ENCODE assay signal across 8 cellular contexts in genomic region chr10:24722131-24722675, GRCh38. TPM values are rescaled to one million over a fixed set of nuclear protein-coding genes. Genes with fewer than 3 reads are reported as not detected.
DNase-seq lines count a peak whose midpoint lies in the region; ATAC-seq and TF ChIP-seq lines count a peak whose summit lies in the region.

No MANE protein-coding gene starts in this region.

- peaks cover 23% of the 10 kb centered on the region for H4K20me1 ChIP-seq in PC-3 (ENCODE audit: low read length)

- H3F3A ChIP-seq in PC-3 (ENCODE audit: low read length, unreplicated experiment): no peaks in the 10 kb centered on the region

- no peaks in the 10 kb centered on the region for H3K9me2 ChIP-seq in PC-3 (replicated peaks; ENCODE audit: low read length)

- no peak overlapping the region for H2AFZ ChIP-seq in PC-3 (ENCODE audit: low read length)

- peak overlapping the region; percentile 97 for H3K4me2 ChIP-seq in PC-3 (ENCODE audit: low read length)

- TF ChIP-seq CTCF in cardiac muscle cell (IDR thresholded peaks at IDR 0.05; ENCODE audit: low read depth, low read length): no peak
- no peak for TF ChIP-seq CTCF in PC-3 (conservative IDR thresholded peaks at IDR 0.05; ENCODE audit: low read depth, low read length)
- TF ChIP-seq CTCF in psoas muscle (IDR thresholded peaks at IDR 0.05): no peak

- BruUV-seq in PC-3 (replicated peaks; lab: Mats Ljungman, UMichigan): TSS peak; percentile 26

- intact Hi-C loops in cardiac septum (cut with DNase I) (loop anchor here (2.0 to 5.0 kb wide), 4 partner anchors 80 to 360 kb away; partner anchors contain the start of genes ENKUR, PRTFDC1 and THNSL1), PC-3 (cut with micrococcal nuclease) (loop anchor here (5.0 kb wide), 3 partner anchors 145 to 240 kb away; no protein-coding TSS in a partner anchor), psoas muscle (cut with DNase I) (loop anchor here (5.0 to 10.0 kb wide), 5 partner anchors 35 to 363 kb away; partner anchors contain the start of genes ENKUR (in 1 of the 2) and THNSL1 (in 1 of the 2))

- H3K9me3 ChIP-seq in cardiac muscle cell (ENCODE audit: low read depth): no peaks in the 10 kb centered on the region
- no peaks in the 10 kb centered on the region for H3K9me3 ChIP-seq in PC-3 (ENCODE audit: low read length)
- no peaks in the 10 kb centered on the region for H3K9me3 ChIP-seq in esophagus (ENCODE audit: control insufficient read depth in 2 of 2, insufficient read depth in 1 of 2, low read depth in 1 of 2, low read length in 1 of 2)
- H3K9me3 ChIP-seq in psoas muscle: no peaks in the 10 kb centered on the region

- CTCF ChIA-PET in PC-3 (lab: Charles Lee): interaction anchor here (0.6 to 1.4 kb wide), 2 partner anchors 104 to 266 kb away, joined by 4 to 5 read pairs; no protein-coding TSS in a partner anchor

- peak overlapping the region; percentile 95 for H3K27ac ChIP-seq in cardiac muscle cell
- H3K27ac ChIP-seq in PC-3 (ENCODE audit: low read length): peak overlapping the region; percentile 70
- peak overlapping the region; percentile 93 to 97 for H3K27ac ChIP-seq in esophagus (ENCODE audit: low read depth in 2 of 2, low read length in 1 of 2)
- peak overlapping the region; percentile 99 for H3K27ac ChIP-seq in psoas muscle

- ATAC-seq in PC-3 (no peak), psoas muscle (no peak), GM19455 (IDR thresholded peaks at IDR 0.05; ENCODE audit: unreplicated experiment) (no peak)

- peaks cover 25% of the 10 kb centered on the region for H3K4me1 ChIP-seq in cardiac muscle cell (ENCODE audit: low read depth)
- peaks cover 22% of the 10 kb centered on the region for H3K4me1 ChIP-seq in PC-3 (ENCODE audit: insufficient read depth, low read length)
- H3K4me1 ChIP-seq in esophagus (ENCODE audit: control insufficient read depth in 2 of 2, insufficient read depth in 2 of 2, low read length in 1 of 2): peaks cover 0 to 5% of the 10 kb centered on the region in 2 donors
- peaks cover 36% of the 10 kb centered on the region for H3K4me1 ChIP-seq in psoas muscle

- H3K27me3 ChIP-seq in cardiac muscle cell (no peaks in the 10 kb centered on the region), PC-3 (ENCODE audit: low read length) (no peaks in the 10 kb centered on the region), esophagus (ENCODE audit: control insufficient read depth in 1 of 2, insufficient read depth in 2 of 2, low read length in 2 of 2) (no peaks in the 10 kb centered on the region), psoas muscle (ENCODE audit: insufficient read depth in 3 of 3, low read length in 2 of 3) (no peaks in the 10 kb centered on the region)

- DNase-seq in cardiac muscle cell (ENCODE audit: low read depth in 1 of 2, low spot score in 1 of 2) (no peak), cardiac septum (ENCODE audit: low spot score) (no peak), PC-3 (no peak), psoas muscle (no peak), erythroblast (lab: John Stamatoyannopoulos, UW) (no peak)
- no peak for DNase-seq in central memory CD4-positive, alpha-beta T cell

- peak overlapping the region; percentile 88 for H3K4me3 ChIP-seq in cardiac muscle cell
- H3K4me3 ChIP-seq in PC-3 (ENCODE audit: low read length): peak overlapping the region; percentile 88
- H3K4me3 ChIP-seq in esophagus (ENCODE audit: low read depth in 1 of 2, low read length in 2 of 2): peak overlapping the region; percentile 62 to 70
- H3K4me3 ChIP-seq in psoas muscle: peak overlapping the region; percentile 91

- peaks cover 59% of the 10 kb centered on the region for H3K79me2 ChIP-seq in PC-3 (ENCODE audit: low read length)

- TF ChIP-seq POLR2A in erythroblast (IDR thresholded peaks at IDR 0.05; ENCODE audit: low read length): no peak

- WGBS in esophagus, 2 donors: 5 to 8% methylated on average over 19 of the region's 19 CpGs
- 1 to 6% (median 2%) methylated on average over 19 of the region's 19 CpGs for WGBS in psoas muscle, 3 donors

- H3K36me3 ChIP-seq in cardiac muscle cell: no peaks in the 10 kb centered on the region
- H3K36me3 ChIP-seq in PC-3 (ENCODE audit: low read depth, low read length): 0 out of 2 replicates have a peak, but pooled peaks cover 6% of the 10 kb centered on the region
- H3K36me3 ChIP-seq in esophagus (ENCODE audit: control insufficient read depth in 2 of 2, insufficient read depth in 2 of 2, low read length in 1 of 2): no peaks in the 10 kb centered on the region
- H3K36me3 ChIP-seq in psoas muscle (ENCODE audit: insufficient read depth in 1 of 2, low read depth in 1 of 2): no peaks in the 10 kb centered on the region

- peak overlapping the region; percentile 93 for H3K9ac ChIP-seq in PC-3 (ENCODE audit: low read length)

- POLR2A ChIA-PET in PC-3 (lab: Charles Lee; ENCODE audit: unreplicated experiment): interaction anchor here (0.7 kb wide), 1 partner anchor 73 kb away, joined by 3 read pairs; no protein-coding TSS in a partner anchor

RNA-seq across cellular contexts. Expression of gene ARHGAP21, which starts 1.5 kb away (rescaled TPM):
- 39.2 and 88.2 TPM in 2 replicates for total RNA-seq in cardiac muscle cell
- polyA plus RNA-seq in cardiac muscle cell: 24.0 and 34.8 TPM in 2 replicates
- total RNA-seq in cardiac septum: 56.4 TPM
- 51.4 and 52.6 TPM in 2 replicates for total RNA-seq in PC-3 (2014; rRNA removed)
- polyA plus RNA-seq in esophagus: 1 to 10 TPM; 8.3 to 9.7 TPM
- 10 to 100 TPM; 27.7 to 44.7 (median 36.4) TPM for total RNA-seq in psoas muscle
- 10 to 100 TPM; 16.1 to 34.2 (median 16.8) TPM for polyA plus RNA-seq in psoas muscle
